8 cellular contexts compared by ENCODE assay signal in the genomic region with DNA sequence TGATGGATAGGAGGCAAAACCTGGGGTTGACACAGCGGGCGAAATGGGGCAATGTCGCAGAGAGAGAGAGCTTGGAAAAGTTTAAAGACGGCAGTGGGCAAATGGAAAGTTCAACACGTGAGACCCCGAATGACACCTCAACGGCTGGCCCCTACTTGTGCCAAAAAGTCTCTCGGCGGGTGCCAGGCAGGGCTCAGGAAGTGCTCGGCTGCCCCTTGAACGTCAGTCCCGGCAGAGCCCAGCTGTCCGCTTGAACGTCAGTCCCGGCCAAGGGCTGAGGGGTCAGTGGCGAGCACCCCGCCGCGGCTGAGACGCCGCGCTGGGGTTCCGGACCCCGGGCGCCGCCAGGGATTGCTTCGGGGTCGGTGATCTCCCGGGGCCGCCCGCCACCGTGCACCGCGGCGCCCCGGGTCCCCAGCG. TPM values are rescaled to one million over a fixed set of nuclear protein-coding genes. Genes with fewer than 3 reads are reported as not detected.
DNase-seq lines count a peak whose midpoint lies in the region; ATAC-seq and TF ChIP-seq lines count a peak whose summit lies in the region.

No MANE protein-coding gene starts in this region.

- peaks cover 16 to 43% (median 29%) of the 10 kb centered on the region in 4 donors for H3K4me1 Mint-ChIP-seq in CD4-positive, alpha-beta memory T cell
- H3K4me1 Mint-ChIP-seq in activated CD4-positive, alpha-beta T cell treated with anti-CD3 and anti-CD28 coated beads, Interleukin-2, amount 10 ng/mL, durations not matched to agents 7 days and 5 days: peaks cover 29% of the 10 kb centered on the region
- peaks cover 16 to 23% of the 10 kb centered on the region in 2 donors for H3K4me1 Mint-ChIP-seq in natural killer cell treated with Interleukin-12 subunit alpha and Interleukin-12 subunit beta and Interleukin-15 and Interleukin-18, amount 100 ng/mL, for 72 hours (ENCODE audit: low read depth in 2 of 2)

- intact Hi-C loops in CD4-positive, alpha-beta memory T cell (cut with micrococcal nuclease): loop anchor here (1.0 to 2.0 kb wide), 2 partner anchors 39 to 72 kb away; a partner anchor contains a TSS

- peak overlapping the region; percentile 73 to 97 (median 90) for H3K27ac Mint-ChIP-seq in CD4-positive, alpha-beta memory T cell
- H3K27ac Mint-ChIP-seq in activated CD4-positive, alpha-beta T cell treated with anti-CD3 and anti-CD28 coated beads, Interleukin-2, amount 10 ng/mL, durations not matched to agents 7 days and 5 days: peak overlapping the region; percentile 93
- peak overlapping the region; percentile 57 to 75 for H3K27ac Mint-ChIP-seq in natural killer cell treated with Interleukin-12 subunit alpha and Interleukin-12 subunit beta and Interleukin-15 and Interleukin-18, amount 100 ng/mL, for 72 hours

- peaks cover 5 to 17% of the 10 kb centered on the region in 2 donors for H3K36me3 Mint-ChIP-seq in CD4-positive, alpha-beta memory T cell
- peaks cover 20% of the 10 kb centered on the region for H3K36me3 Mint-ChIP-seq in activated CD4-positive, alpha-beta T cell treated with anti-CD3 and anti-CD28 coated beads, Interleukin-2, amount 10 ng/mL, durations not matched to agents 7 days and 5 days (ENCODE audit: low read depth)
- peaks cover 4% of the 10 kb centered on the region for H3K36me3 Mint-ChIP-seq in natural killer cell treated with Interleukin-12 subunit alpha and Interleukin-12 subunit beta and Interleukin-15 and Interleukin-18, amount 100 ng/mL, for 72 hours

- H3K27me3 Mint-ChIP-seq in CD4-positive, alpha-beta memory T cell: no peaks in the 10 kb centered on the region
- H3K27me3 Mint-ChIP-seq in activated CD4-positive, alpha-beta T cell treated with anti-CD3 and anti-CD28 coated beads, Interleukin-2, amount 10 ng/mL, durations not matched to agents 7 days and 5 days: no peaks in the 10 kb centered on the region
- no peaks in the 10 kb centered on the region for H3K27me3 Mint-ChIP-seq in natural killer cell treated with Interleukin-12 subunit alpha and Interleukin-12 subunit beta and Interleukin-15 and Interleukin-18, amount 100 ng/mL, for 72 hours

- POLR2A ChIA-PET in CD4-positive, alpha-beta memory T cell (lab: Charles Lee; ENCODE audit: partially characterized antibody): interaction anchor here (0.9 to 1.7 kb wide), 7 partner anchors 15 to 187 kb away, joined by 3 to 13 read pairs (median 4); a partner anchor contains a TSS
- POLR2A ChIA-PET in activated CD4-positive, alpha-beta T cell treated with anti-CD3 and anti-CD28 coated beads, Interleukin-2, amount 10 ng/mL, durations not matched to agents 7 days and 5 days (lab: Charles Lee): no interaction called here

- H3K27ac ChIP-seq in CD4-positive, alpha-beta memory T cell (ENCODE audit: low read depth, low read length): peak overlapping the region; percentile 63

- CTCF ChIA-PET in CD4-positive, alpha-beta memory T cell (lab: Charles Lee; ENCODE audit: partially characterized antibody): interaction anchor here (1.4 to 2.0 kb wide), 3 partner anchors 12 to 109 kb away, joined by 3 to 10 read pairs (median 4); a partner anchor contains a TSS
- CTCF ChIA-PET in activated CD4-positive, alpha-beta T cell treated with anti-CD3 and anti-CD28 coated beads, Interleukin-2, amount 10 ng/mL, durations not matched to agents 7 days and 5 days (lab: Charles Lee): interaction anchor here (1.0 to 1.9 kb wide), 8 partner anchors 10 to 138 kb away, joined by 3 to 11 read pairs (median 4); no protein-coding TSS in a partner anchor

- peak; percentile 33 for ATAC-seq in GM19324 (IDR thresholded peaks at IDR 0.05; ENCODE audit: low FRiP score, unreplicated experiment)
- peak; percentile 39 for ATAC-seq in HG03439 (IDR thresholded peaks at IDR 0.05; ENCODE audit: unreplicated experiment)
- ATAC-seq in natural killer cell treated with Interleukin-12 subunit alpha and Interleukin-12 subunit beta and Interleukin-15 and Interleukin-18, amount 100 ng/mL, for 72 hours: peak in 1 of 2 donors; percentile 51

- peaks cover 26% of the 10 kb centered on the region for H3K4me1 ChIP-seq in CD4-positive, alpha-beta memory T cell (ENCODE audit: insufficient read depth, low read length)

- peaks cover 0 to 2% (median 0%) of the 10 kb centered on the region in 8 donors for H3K9me3 Mint-ChIP-seq in CD4-positive, alpha-beta memory T cell
- H3K9me3 Mint-ChIP-seq in activated CD4-positive, alpha-beta T cell treated with anti-CD3 and anti-CD28 coated beads, Interleukin-2, amount 10 ng/mL, durations not matched to agents 7 days and 5 days: no peaks in the 10 kb centered on the region
- no peaks in the 10 kb centered on the region for H3K9me3 Mint-ChIP-seq in natural killer cell treated with Interleukin-12 subunit alpha and Interleukin-12 subunit beta and Interleukin-15 and Interleukin-18, amount 100 ng/mL, for 72 hours

- no peaks in the 10 kb centered on the region for H3K9me3 ChIP-seq in CD4-positive, alpha-beta memory T cell (ENCODE audit: control insufficient read depth in 1 of 2, low read length in 2 of 2)

- no peaks in the 10 kb centered on the region for H3K27me3 ChIP-seq in CD4-positive, alpha-beta memory T cell (ENCODE audit: insufficient read depth, low read length)

- H3K4me3 Mint-ChIP-seq in CD4-positive, alpha-beta memory T cell: peak overlapping the region; percentile 82 to 98 (median 92)
- H3K4me3 Mint-ChIP-seq in activated CD4-positive, alpha-beta T cell treated with anti-CD3 and anti-CD28 coated beads, Interleukin-2, amount 10 ng/mL, durations not matched to agents 7 days and 5 days: peak overlapping the region; percentile 80
- peak overlapping the region; percentile 92 for H3K4me3 Mint-ChIP-seq in natural killer cell treated with Interleukin-12 subunit alpha and Interleukin-12 subunit beta and Interleukin-15 and Interleukin-18, amount 100 ng/mL, for 72 hours

- peaks cover 5% of the 10 kb centered on the region for H3K36me3 ChIP-seq in CD4-positive, alpha-beta memory T cell (ENCODE audit: insufficient read depth, low read length)

- DNase-seq in CD4-positive, alpha-beta memory T cell: peak in 1 of 5 donors; percentile 36
- DNase-seq in activated CD4-positive, alpha-beta T cell treated with anti-CD3 and anti-CD28 coated beads, Interleukin-2, amount 10 ng/mL, durations not matched to agents 7 days and 5 days: no peak
- peak; percentile 68 for DNase-seq in fibroblast of pulmonary artery (ENCODE audit: low read depth)
- DNase-seq in natural killer cell treated with Interleukin-12 subunit alpha and Interleukin-12 subunit beta and Interleukin-15 and Interleukin-18, amount 100 ng/mL, for 72 hours (ENCODE audit: low spot score): no peak
- DNase-seq in NCI-H187 (lab: John Stamatoyannopoulos, UW): no peak
- no peak for DNase-seq in NCI-H2107 treated with DMSO at 0.1 percent for 48 hours (lab: John Stamatoyannopoulos, UW; ENCODE audit: unreplicated experiment)

- peak overlapping the region in 1 of 2 donors; percentile 64 for H3K4me3 ChIP-seq in CD4-positive, alpha-beta memory T cell (ENCODE audit: low read length in 2 of 2)
- H3K4me3 ChIP-seq in fibroblast of pulmonary artery (replicated peaks; ENCODE audit: low read depth, low read length): peak overlapping the region; percentile 71

- no peak for TF ChIP-seq CTCF in fibroblast of pulmonary artery (IDR thresholded peaks at IDR 0.05; ENCODE audit: low read length, missing control alignments)

RNA-seq across cellular contexts. Expression of a gene that starts 0.6 kb away (rescaled TPM):
- total RNA-seq in CD4-positive, alpha-beta memory T cell: 10 to 100 TPM; 26.7 to 28.6 TPM
- polyA plus RNA-seq in CD4-positive, alpha-beta memory T cell: 1 to 10 TPM; 8.2 to 9.2 TPM
- total RNA-seq in activated CD4-positive, alpha-beta T cell treated with anti-CD3 and anti-CD28 coated beads, Interleukin-2, amount 10 ng/mL, durations not matched to agents 7 days and 5 days: 10 to 100 TPM; 11.3 to 14.7 TPM
- 10 to 100 TPM; 12.0 to 31.8 TPM for total RNA-seq in natural killer cell treated with Interleukin-12 subunit alpha and Interleukin-12 subunit beta and Interleukin-15 and Interleukin-18, amount 100 ng/mL, for 72 hours

RNA-seq across cellular contexts. Expression of a gene that starts 39.3 kb away (rescaled TPM):
- total RNA-seq in CD4-positive, alpha-beta memory T cell: 10 to 100 TPM; 58.5 to 61.0 TPM
- polyA plus RNA-seq in CD4-positive, alpha-beta memory T cell: 10 to 100 TPM; 42.8 to 43.2 TPM
- total RNA-seq in activated CD4-positive, alpha-beta T cell treated with anti-CD3 and anti-CD28 coated beads, Interleukin-2, amount 10 ng/mL, durations not matched to agents 7 days and 5 days: 10 to 100 TPM; 43.0 to 43.5 TPM
- total RNA-seq in natural killer cell treated with Interleukin-12 subunit alpha and Interleukin-12 subunit beta and Interleukin-15 and Interleukin-18, amount 100 ng/mL, for 72 hours: 10 to 100 TPM; 42.2 to 43.7 TPM
